ENCODE assay signal across 9 cellular contexts in genomic region chr14:65637780-65638179, GRCh38.
DNase-seq lines count a peak whose midpoint lies in the region; ATAC-seq, FAIRE-seq and TF ChIP-seq lines count a peak whose summit lies in the region.
"Had no signal": no experiment of that assay in that cellular context is flagged by ENCODE, and none has a peak within 500 bp of the region (broad histone marks: within the 10 kb centered on the region; RNA-seq: fewer than 3 reads in every experiment).

No MANE protein-coding gene starts in this region.

- peak overlapping the region in 3 of 8 donors; percentile 22 to 57 (median 54) for H3K4me3 Mint-ChIP-seq in CD4-positive, alpha-beta memory T cell
- H3K4me3 Mint-ChIP-seq: activated naive CD8-positive, alpha-beta T cell had no signal

- H3K27ac Mint-ChIP-seq in CD4-positive, alpha-beta memory T cell, result peak overlapping the region in 2 of 7 donors; percentile 57
- H3K27ac Mint-ChIP-seq: activated naive CD8-positive, alpha-beta T cell had no signal

- no TSS peak for BruUV-seq in GM12878 (replicated peaks; lab: Mats Ljungman, UMichigan)

- peak; percentile 80 for TF ChIP-seq EP300 in GM12878 (IDR thresholded peaks at IDR 0.05; ENCODE audit: borderline replicate concordance in 1 of 2, control insufficient read depth in 1 of 2, low read depth in 2 of 2, low read length in 2 of 2)

- peaks cover 0 to 6% (median 0%) of the 10 kb centered on the region in 8 donors for H3K9me3 Mint-ChIP-seq in CD4-positive, alpha-beta memory T cell

- H3K27me3 Mint-ChIP-seq in CD4-positive, alpha-beta memory T cell, result no peaks in the 10 kb centered on the region
- H3K27me3 Mint-ChIP-seq: activated naive CD8-positive, alpha-beta T cell had no signal

- CTCF ChIA-PET in CD4-positive, alpha-beta memory T cell (lab: Charles Lee; ENCODE audit: partially characterized antibody), result no interaction called here
- CTCF ChIA-PET in GM12878 (lab: Yijun Ruan, JAX), result interaction anchor here (1.3 to 1.5 kb wide), 2 partner anchors 187 to 223 kb away, joined by 3 to 6 read pairs; no protein-coding TSS in a partner anchor

- H3K4me3 ChIP-seq in CD4-positive, alpha-beta memory T cell (ENCODE audit: low read length in 2 of 2), result no peak overlapping the region
- no peak overlapping the region for H3K4me3 ChIP-seq in NB4 (ENCODE audit: low read depth, low read length)
- no peak overlapping the region for H3K4me3 ChIP-seq in GM12878

- peaks cover 7% of the 10 kb centered on the region for H3K79me2 ChIP-seq in GM12878 (ENCODE audit: control insufficient read depth, insufficient read depth, low read length)

- H3K36me3 Mint-ChIP-seq in CD4-positive, alpha-beta memory T cell, result peaks cover 21 to 38% of the 10 kb centered on the region in 2 donors

- intact Hi-C loops in CD4-positive, alpha-beta memory T cell (cut with micrococcal nuclease), result no loop called here
- intact Hi-C loops in GM12878 (cut with micrococcal nuclease; ENCODE audit: unreplicated experiment), result loop anchor here (10.0 kb wide), 1 partner anchor 187 kb away; no protein-coding TSS in a partner anchor

- FAIRE-seq in GM12878 (lab: Jason Lieb, UNC) (peak; percentile 96), urothelium cell line (lab: Jason Lieb, UNC) (peak; percentile 97)

- H3K27me3 ChIP-seq in CD4-positive, alpha-beta memory T cell (ENCODE audit: insufficient read depth, low read length), result no peaks in the 10 kb centered on the region
- H3K27me3 ChIP-seq in GM12878 (replicated peaks in 1 of 2; ENCODE audit: control insufficient read depth in 2 of 2, insufficient read depth in 2 of 2, low read length in 1 of 2), result no peaks in the 10 kb centered on the region

- TF ChIP-seq CTCF in NB4 (IDR thresholded peaks at IDR 0.05; ENCODE audit: low read depth, low read length), result no peak
- TF ChIP-seq CTCF in GM12878 (IDR thresholded peaks at IDR 0.05 in 2 of 3, conservative IDR thresholded peaks at IDR 0.05 in 1 of 3; ENCODE audit: control insufficient read depth in 2 of 3, extremely low read depth in 1 of 3, insufficient read depth in 1 of 3, low read depth in 3 of 3, low read length in 3 of 3), result no peak

- DNase-seq in CD4-positive, alpha-beta memory T cell, result peak in 3 of 5 donors; percentile 3 to 46 (median 3)
- DNase-seq in NB4 (ENCODE audit: low read depth), result peak; percentile 14
- peak; percentile 72 for DNase-seq in GM12878 (ENCODE audit: low read depth, low spot score)
- peak; percentile 87 for DNase-seq in urothelium cell line (ENCODE audit: low spot score)
- DNase-seq in anterior cingulate cortex (lab: John Stamatoyannopoulos, UW), result no peak
- DNase-seq in HuH-7 (ENCODE audit: low spot score), result no peak

- peak overlapping the region; percentile 33 for H3K4me2 ChIP-seq in GM12878 (ENCODE audit: control insufficient read depth, insufficient read depth)

- no peaks in the 10 kb centered on the region for H4K20me1 ChIP-seq in GM12878 (ENCODE audit: control insufficient read depth, insufficient read depth)

- in situ Hi-C loops in GM12878 (cut with MboI), result no loop called here

- POLR2A ChIA-PET in CD4-positive, alpha-beta memory T cell (lab: Charles Lee; ENCODE audit: partially characterized antibody), result no interaction called here
- POLR2A ChIA-PET in GM12878 (lab: Charles Lee), result interaction anchor here (1.2 kb wide), 1 partner anchor 134 kb away, joined by 3 read pairs; no protein-coding TSS in a partner anchor

- ATAC-seq in GM21515 (IDR thresholded peaks at IDR 0.05; ENCODE audit: unreplicated experiment) (peak; percentile 85), GM12878 (peak; percentile 98), HG03135 (IDR thresholded peaks at IDR 0.05; ENCODE audit: unreplicated experiment) (no peak)

- RAD21 ChIA-PET in GM12878 (lab: Charles Lee; ENCODE audit: unreplicated experiment), result interaction anchor here (0.8 to 1.1 kb wide), 2 partner anchors 95 to 334 kb away, joined by 3 read pairs; no protein-coding TSS in a partner anchor

- SMC1A ChIA-PET in GM12878 (lab: Charles Lee; ENCODE audit: uncharacterized antibody, unreplicated experiment), result interaction anchor here (0.6 to 1.3 kb wide), 9 partner anchors 10 to 353 kb away, joined by 3 to 4 read pairs (median 3); no protein-coding TSS in a partner anchor

- H3K4me1 ChIP-seq in CD4-positive, alpha-beta memory T cell (ENCODE audit: insufficient read depth, low read length), result peaks cover 29% of the 10 kb centered on the region
- H3K4me1 ChIP-seq in GM12878 (ENCODE audit: control insufficient read depth, insufficient read depth, low read length), result peaks cover 11% of the 10 kb centered on the region

- H3K36me3 ChIP-seq in CD4-positive, alpha-beta memory T cell (ENCODE audit: insufficient read depth, low read length), result no peaks in the 10 kb centered on the region
- H3K36me3 ChIP-seq in GM12878 (ENCODE audit: control insufficient read depth in 2 of 2, insufficient read depth in 2 of 2, low read length in 1 of 2), result no peaks in the 10 kb centered on the region

- TF ChIP-seq RAD21 in GM12878 (IDR thresholded peaks at IDR 0.05; ENCODE audit: insufficient read depth, low read depth, low read length), result no peak

- 36% methylated on average over 7 of the region's 7 CpGs for WGBS in GM12878 (ENCODE audit: insufficient coverage, insufficient replicate concordance, low lambda C conversion rate, missing lambda C conversion rate)

- peaks cover 26 to 42% (median 31%) of the 10 kb centered on the region in 4 donors for H3K4me1 Mint-ChIP-seq in CD4-positive, alpha-beta memory T cell

- no peak overlapping the region for H3K9ac ChIP-seq in GM12878 (ENCODE audit: control insufficient read depth, insufficient read depth, low read length)

- no peak overlapping the region for H2AFZ ChIP-seq in GM12878 (ENCODE audit: control insufficient read depth, low read depth, low read length)

- H3K9me3 ChIP-seq in CD4-positive, alpha-beta memory T cell (ENCODE audit: control insufficient read depth in 1 of 2, low read length in 2 of 2), result no peaks in the 10 kb centered on the region
- H3K9me3 ChIP-seq in GM12878 (replicated peaks; ENCODE audit: control insufficient read depth, insufficient read depth, low read length), result peaks cover 5% of the 10 kb centered on the region; the same call in 2 of the 3 replicates

- TF ChIP-seq POLR2A in NB4 (IDR thresholded peaks at IDR 0.05; ENCODE audit: extremely low read depth, insufficient read length) (no peak), GM12878 (IDR thresholded peaks at IDR 0.05; ENCODE audit: low read depth, low read length) (no peak)

- no peak overlapping the region for H3K27ac ChIP-seq in CD4-positive, alpha-beta memory T cell (ENCODE audit: low read depth, low read length)
- no peak overlapping the region for H3K27ac ChIP-seq in GM12878 (ENCODE audit: control insufficient read depth, insufficient read depth)

TF ChIP-seq in GM12878, 131 proteins besides CTCF, POLR2A, EP300 and RAD21 (continues in another document):
- no peak for TF ChIP-seq SMAD5 (IDR thresholded peaks at IDR 0.05; ENCODE audit: low read depth)
- no peak for TF ChIP-seq ZBTB11 (CRISPR knock-in tag; IDR thresholded peaks at IDR 0.05)
- TF ChIP-seq ZNF592 (IDR thresholded peaks at IDR 0.05), result peak; percentile 39; the same call in 1 of the 2 replicates
- TF ChIP-seq SIX5 (IDR thresholded peaks at IDR 0.05; ENCODE audit: low read depth, low read length, severe bottlenecking), result no peak

Comparison
In these comparisons a context has a peak if more than half of its experiments do, and no peak if none do; other contexts are left out.
1. DNase-seq: peak in CD4-positive, alpha-beta memory T cell (3 of 5), NB4 (single experiment), GM12878 (single experiment) and urothelium cell line (single experiment); none in anterior cingulate cortex (0 of 58) and HuH-7 (single experiment).